8 cellular contexts compared by ENCODE assay signal in the genomic region with DNA sequence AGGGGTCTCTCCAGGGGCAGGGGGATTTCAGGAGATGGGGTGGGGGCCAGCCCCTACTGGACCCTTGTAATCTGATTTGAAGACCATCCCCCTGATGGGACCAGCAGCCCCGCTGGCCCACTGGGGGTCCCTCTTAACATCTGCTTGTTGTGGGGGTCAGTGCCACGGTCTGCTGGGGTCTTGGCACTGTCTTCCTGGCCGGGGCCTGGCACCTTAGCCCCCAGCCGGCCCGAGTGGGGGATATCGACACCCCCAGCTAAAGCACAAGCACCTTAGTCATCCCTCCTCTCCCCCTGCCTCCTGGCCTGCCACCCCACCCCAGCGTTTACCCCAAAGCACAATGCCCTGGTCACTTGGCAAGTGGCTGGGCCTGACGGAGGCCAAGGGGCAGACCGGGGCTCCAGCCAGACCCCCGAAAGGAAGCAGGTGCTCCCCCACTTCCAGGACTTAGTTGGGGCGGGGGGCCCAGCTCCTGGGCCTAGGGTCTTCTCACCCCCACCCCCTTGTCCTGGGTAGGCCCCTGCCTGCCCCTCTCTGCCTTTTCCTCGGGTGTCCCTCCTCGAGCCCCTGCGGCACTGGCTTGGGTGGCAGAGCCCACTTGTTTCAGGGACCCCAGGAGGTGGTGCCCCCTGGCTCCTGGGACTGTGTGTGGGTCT. TPM values are rescaled to one million over a fixed set of nuclear protein-coding genes. Genes with fewer than 3 reads are reported as not detected.
A peak's percentile ranks its signal among the peaks of the same experiment; 100 is the strongest.
DNase-seq lines count a peak whose midpoint lies in the region; ATAC-seq and TF ChIP-seq lines count a peak whose summit lies in the region.

No MANE protein-coding gene starts in this region.

- H3K9me3 ChIP-seq in IMR-90 (ENCODE audit: control insufficient read depth, insufficient read depth, low read length) (no peaks in the 10 kb centered on the region), left lung (no peaks in the 10 kb centered on the region), stomach smooth muscle (ENCODE audit: control insufficient read depth in 2 of 2, low read length in 2 of 2) (no peaks in the 10 kb centered on the region)

- dilution Hi-C loops in IMR-90 (cut with HindIII; ENCODE audit: low sequenced_read_pairs, unreplicated experiment) = loop anchor here (25.0 kb wide), 1 partner anchor 173 kb away; the partner anchor contains the start of gene NOL6

- no peak for TF ChIP-seq CTCF in IMR-90 (conservative IDR thresholded peaks at IDR 0.05; ENCODE audit: low read depth, low read length)
- no peak for TF ChIP-seq CTCF in left lung (IDR thresholded peaks at IDR 0.05)

- peak overlapping the region; percentile 90; the same call in 1 of the 2 replicates for H2AK5ac ChIP-seq in IMR-90 (ENCODE audit: low read depth, low read length)

- H4K20me1 ChIP-seq in IMR-90 (ENCODE audit: insufficient read depth, low read length) = no peaks in the 10 kb centered on the region

- H3K4ac ChIP-seq in IMR-90 (ENCODE audit: low read depth, low read length) = peak overlapping the region; percentile 19

- in situ Hi-C loops in IMR-90 (cut with MboI; ENCODE audit: low sequenced_read_pairs) = no loop called here

- DNase-seq in IMR-90 = no peak
- DNase-seq in activated naive CD4-positive, alpha-beta T cell treated with anti-CD3 and anti-CD28 coated beads, Interleukin-2, amount 50 U/mL, for 16 hours = peak; percentile 10
- DNase-seq in left lung = peak; percentile 35 to 78
- DNase-seq in NCI-H2081 treated with DMSO at 0.1 percent for 48 hours (lab: John Stamatoyannopoulos, UW) = no peak
- DNase-seq in dermis blood vessel endothelial cell = no peak
- DNase-seq in COR-L47 (lab: John Stamatoyannopoulos, UW) = no peak

- H3K4me1 ChIP-seq in IMR-90 (ENCODE audit: control insufficient read depth, insufficient read depth, low read length) = peaks cover 4% of the 10 kb centered on the region; the same call in 1 of the 2 replicates
- peaks cover 0 to 51% of the 10 kb centered on the region in 2 donors for H3K4me1 ChIP-seq in left lung
- peaks cover 33% of the 10 kb centered on the region for H3K4me1 ChIP-seq in stomach smooth muscle (ENCODE audit: control insufficient read depth, insufficient read depth, low read length)

- peak overlapping the region; percentile 99 for H2BK5ac ChIP-seq in IMR-90 (ENCODE audit: low read depth, low read length, poor library complexity, severe bottlenecking)

- H2AK9ac ChIP-seq in IMR-90 (replicated peaks; ENCODE audit: low read depth, low read length, poor library complexity) = peak overlapping the region; percentile 57

- H2BK20ac ChIP-seq in IMR-90 (ENCODE audit: low read depth, low read length) = no peak overlapping the region

- H4K5ac ChIP-seq in IMR-90 (ENCODE audit: low read depth, low read length) = no peak overlapping the region; the same call in 1 of the 2 replicates

- H2AFZ ChIP-seq in IMR-90 (replicated peaks; ENCODE audit: low read length, poor library complexity) = no peak overlapping the region

- H3K56ac ChIP-seq in IMR-90 (ENCODE audit: extremely low read depth, insufficient read depth, low read length) = no peak overlapping the region

- CTCF ChIA-PET in IMR-90 (lab: Yijun Ruan, JAX) = no interaction called here

- H2BK120ac ChIP-seq in IMR-90 (ENCODE audit: low read depth, low read length) = no peak overlapping the region

- no peak for ATAC-seq in IMR-90 (ENCODE audit: low read depth)
- ATAC-seq in left lung = no peak
- no peak for ATAC-seq in GM18505 (IDR thresholded peaks at IDR 0.05; ENCODE audit: unreplicated experiment)

- H4K8ac ChIP-seq in IMR-90 (ENCODE audit: low read depth in 2 of 2, low read length in 2 of 2) = peak overlapping the region; percentile 75 to 100; a peak in 2 of 4 replicates

- TF ChIP-seq RAD21 in IMR-90 (IDR thresholded peaks at IDR 0.05; ENCODE audit: low read length) = no peak

- WGBS in IMR-90 (ENCODE audit: extremely low coverage in 2 of 2, insufficient read length in 1 of 2), 2 experiments = 82% methylated on average over 5 of the region's 14 CpGs; no CpG with 5 or more reads in 1 of the 2 experiments

- H3K36me3 ChIP-seq in IMR-90 (ENCODE audit: control insufficient read depth, insufficient read depth, low read length) = peaks cover 3% of the 10 kb centered on the region; the same call in 1 of the 2 replicates
- H3K36me3 ChIP-seq in left lung = peaks cover 0 to 17% of the 10 kb centered on the region in 2 donors
- peaks cover 4 to 6% of the 10 kb centered on the region in 2 donors for H3K36me3 ChIP-seq in stomach smooth muscle (ENCODE audit: control insufficient read depth in 2 of 2, insufficient read depth in 2 of 2, low read length in 2 of 2)

- no peak overlapping the region for H4K91ac ChIP-seq in IMR-90 (ENCODE audit: insufficient read depth, low read depth, low read length)

- H3K4me3 ChIP-seq in IMR-90 (ENCODE audit: insufficient read depth, low read depth, low read length) = no peak overlapping the region
- H3K4me3 ChIP-seq in left lung = no peak overlapping the region
- H3K4me3 ChIP-seq in stomach smooth muscle (ENCODE audit: low read length in 2 of 2) = peak overlapping the region in 1 of 2 donors; percentile 99

- H3K23ac ChIP-seq in IMR-90 (ENCODE audit: low read depth, low read length) = no peak overlapping the region

- no peak overlapping the region for H3K4me2 ChIP-seq in IMR-90 (ENCODE audit: low read depth, low read length)

- peaks cover 17 to 35% of the 10 kb centered on the region in 2 experiments for H3K79me1 ChIP-seq in IMR-90 (ENCODE audit: low read depth in 1 of 2, low read length in 2 of 2)

- intact Hi-C loops in IMR-90 (cut with micrococcal nuclease) = loop anchor here (5.0 kb wide), 1 partner anchor 228 kb away; no protein-coding TSS in a partner anchor
- intact Hi-C loops in left lung (cut with DNase I) = no loop called here

- H3K27ac ChIP-seq in IMR-90 (ENCODE audit: insufficient read depth, low read length) (peak overlapping the region; percentile 84; the same call in 1 of the 2 replicates), left lung (peak overlapping the region; percentile 99 to 100), stomach smooth muscle (ENCODE audit: low read length) (peak overlapping the region; percentile 99)

- H3K14ac ChIP-seq in IMR-90 (replicated peaks; ENCODE audit: low read depth, low read length) = no peak overlapping the region

- POLR2A ChIA-PET in IMR-90 (lab: Charles Lee; ENCODE audit: unreplicated experiment) = no interaction called here

- H3K18ac ChIP-seq in IMR-90 (ENCODE audit: low read depth, low read length) = no peak overlapping the region

- BruUV-seq in IMR-90 (replicated peaks; lab: Mats Ljungman, UMichigan) = no TSS peak

- H3K9ac ChIP-seq in IMR-90 (ENCODE audit: low read depth, low read length) (0 out of 2 replicates have a peak overlapping the region, but pooled peaks have one; percentile 47), stomach smooth muscle (ENCODE audit: low read length in 2 of 2) (peak overlapping the region in 1 of 2 donors; percentile 99)

- no peaks in the 10 kb centered on the region for H3K27me3 ChIP-seq in IMR-90 (ENCODE audit: control insufficient read depth, insufficient read depth, low read length)
- H3K27me3 ChIP-seq in left lung = no peaks in the 10 kb centered on the region
- no peaks in the 10 kb centered on the region for H3K27me3 ChIP-seq in stomach smooth muscle (ENCODE audit: control insufficient read depth in 1 of 2, insufficient read depth in 2 of 2, low read length in 2 of 2)

- H2BK15ac ChIP-seq in IMR-90 (ENCODE audit: low read depth, low read length) = no peak overlapping the region

- TF ChIP-seq POLR2A in IMR-90 (IDR thresholded peaks at IDR 0.05; ENCODE audit: low read depth, low read length) (no peak), GM18505 (IDR thresholded peaks at IDR 0.05; ENCODE audit: borderline replicate concordance, extremely low read depth, insufficient read depth, insufficient read length) (no peak)

- no peaks in the 10 kb centered on the region for H3K9me1 ChIP-seq in IMR-90 (ENCODE audit: insufficient read depth, low read length)

TF ChIP-seq in IMR-90, 13 proteins besides CTCF, POLR2A, EP300 and RAD21:
- no peak for TF ChIP-seq FOS (IDR thresholded peaks at IDR 0.05; ENCODE audit: low read depth, low read length)
- TF ChIP-seq, protein P1, sequence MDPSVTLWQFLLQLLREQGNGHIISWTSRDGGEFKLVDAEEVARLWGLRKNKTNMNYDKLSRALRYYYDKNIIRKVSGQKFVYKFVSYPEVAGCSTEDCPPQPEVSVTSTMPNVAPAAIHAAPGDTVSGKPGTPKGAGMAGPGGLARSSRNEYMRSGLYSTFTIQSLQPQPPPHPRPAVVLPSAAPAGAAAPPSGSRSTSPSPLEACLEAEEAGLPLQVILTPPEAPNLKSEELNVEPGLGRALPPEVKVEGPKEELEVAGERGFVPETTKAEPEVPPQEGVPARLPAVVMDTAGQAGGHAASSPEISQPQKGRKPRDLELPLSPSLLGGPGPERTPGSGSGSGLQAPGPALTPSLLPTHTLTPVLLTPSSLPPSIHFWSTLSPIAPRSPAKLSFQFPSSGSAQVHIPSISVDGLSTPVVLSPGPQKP (IDR thresholded peaks at IDR 0.05; ENCODE audit: borderline replicate concordance, low read depth, low read length) = no peak

RNA-seq across cellular contexts. Expression of gene NFX1, which starts 1.4 kb away (rescaled TPM):
- total RNA-seq in IMR-90 (2012; rRNA removed) (36.0 and 36.9 TPM in 2 replicates), left lung (10 to 100 TPM; 32.0 to 39.3 TPM), dermis blood vessel endothelial cell (14.5 and 17.7 TPM in 2 replicates)
- polyA plus RNA-seq in IMR-90 (2012; rRNA removed) = 25.3 and 27.0 TPM in 2 replicates
- 10.8 and 23.4 TPM in 2 replicates for polyA plus RNA-seq in IMR-90 (2012; cell fraction: cytosol; rRNA removed)
- 31.3 and 53.5 TPM in 2 replicates for polyA plus RNA-seq in IMR-90 (2012; cell fraction: nucleus; rRNA removed; ENCODE audit: low replicate concordance)

RNA-seq across cellular contexts. Expression of gene CHMP5, which starts 24.1 kb away (rescaled TPM):
- total RNA-seq in IMR-90 (2012; rRNA removed) (70.6 and 95.5 TPM in 2 replicates), left lung (10 to 100 TPM; 67.4 to 79.3 TPM), dermis blood vessel endothelial cell (106 and 116 TPM in 2 replicates)
- polyA plus RNA-seq in IMR-90 (2012; rRNA removed) = 70.2 and 80.8 TPM in 2 replicates
- polyA plus RNA-seq in IMR-90 (2012; cell fraction: cytosol; rRNA removed) = 14.6 and 19.1 TPM in 2 replicates
- polyA plus RNA-seq in IMR-90 (2012; cell fraction: nucleus; rRNA removed; ENCODE audit: low replicate concordance) = 4.9 and 27.8 TPM in 2 replicates

RNA-seq across cellular contexts. Expression of gene BAG1, which starts 24.4 kb away (rescaled TPM):
- total RNA-seq in IMR-90 (2012; rRNA removed) (4.5 and 8.3 TPM in 2 replicates), left lung (100 to 1,000 TPM; 103 to 111 TPM), dermis blood vessel endothelial cell (39.7 and 48.3 TPM in 2 replicates)
- polyA plus RNA-seq in IMR-90 (2012; rRNA removed) = 20.4 and 20.9 TPM in 2 replicates
- 25.9 and 61.7 TPM in 2 replicates for polyA plus RNA-seq in IMR-90 (2012; cell fraction: cytosol; rRNA removed)
- 13.3 and 25.4 TPM in 2 replicates for polyA plus RNA-seq in IMR-90 (2012; cell fraction: nucleus; rRNA removed; ENCODE audit: low replicate concordance)

RNA-seq across cellular contexts. Expression of gene SPINK4, which starts 49.0 kb away (rescaled TPM):
- total RNA-seq in IMR-90 (2012; rRNA removed) (not detected in 2 replicates), left lung (not detected), dermis blood vessel endothelial cell (not detected in 2 replicates)
- polyA plus RNA-seq in IMR-90 (2012; rRNA removed) = not detected in 2 replicates
- polyA plus RNA-seq in IMR-90 (2012; cell fraction: cytosol; rRNA removed) = not detected in 2 replicates
- polyA plus RNA-seq in IMR-90 (2012; cell fraction: nucleus; rRNA removed; ENCODE audit: low replicate concordance) = not detected in 2 replicates

Comparison
In these comparisons a context has a peak if more than half of its experiments do, and no peak if none do; other contexts are left out.
1. DNase-seq: peak in activated naive CD4-positive, alpha-beta T cell treated with anti-CD3 and anti-CD28 coated beads, Interleukin-2, amount 50 U/mL, for 16 hours (single experiment) and left lung (2 of 2); none in IMR-90 (single experiment), NCI-H2081 treated with DMSO at 0.1 percent for 48 hours (single experiment), dermis blood vessel endothelial cell (single experiment) and COR-L47 (single experiment).
2. Peak in every context shown above with its lines, with median percentiles within 50 percentile points of each other: H3K27ac ChIP-seq.